In genomic region chr20:44115181-44115580, GRCh38 we compare ENCODE assay signal across 18 cellular contexts.
DNase-seq lines count a peak whose midpoint lies in the region; ATAC-seq and TF ChIP-seq lines count a peak whose summit lies in the region.
"Had no signal": no experiment of that assay in that cellular context is flagged by ENCODE, and none has a peak within 500 bp of the region (broad histone marks: within the 10 kb centered on the region; RNA-seq: fewer than 3 reads in every experiment).

No MANE protein-coding gene starts in this region.

- no peaks in the 10 kb centered on the region for H3K36me3 ChIP-seq in left ventricle myocardium inferior
- H3K36me3 ChIP-seq in rectal smooth muscle tissue (ENCODE audit: control insufficient read depth, insufficient read depth, low read length): peaks cover 4% of the 10 kb centered on the region

- H3K4me3 ChIP-seq in left ventricle myocardium inferior (no peak overlapping the region), rectal smooth muscle tissue (ENCODE audit: low read length) (no peak overlapping the region)
- H3K4me3 ChIP-seq: GM12878 had no signal

- peaks cover 17% of the 10 kb centered on the region for H3K27me3 ChIP-seq in left ventricle myocardium inferior (ENCODE audit: low read depth)
- H3K27me3 ChIP-seq in rectal smooth muscle tissue (ENCODE audit: control insufficient read depth, insufficient read depth, low read length): peaks cover 1% of the 10 kb centered on the region

- TF ChIP-seq CTCF in left ventricle myocardium inferior (IDR thresholded peaks at IDR 0.05; ENCODE audit: borderline replicate concordance): no peak

- H3K9ac ChIP-seq in rectal smooth muscle tissue (ENCODE audit: low read length): no peak overlapping the region

- intact Hi-C loops in left ventricle myocardium inferior (cut with micrococcal nuclease): loop anchor here (5.0 kb wide), 1 partner anchor 72 kb away; the partner anchor contains the start of gene JPH2
- intact Hi-C loops in left ventricle myocardium superior (cut with micrococcal nuclease): no loop called here

- peak overlapping the region; percentile 50 for H3K27ac ChIP-seq in left ventricle myocardium inferior (replicated peaks)
- peak overlapping the region; percentile 12 for H3K27ac ChIP-seq in rectal smooth muscle tissue (ENCODE audit: low read depth, low read length)

- DNase-seq in left ventricle myocardium inferior (no peak), left ventricle myocardium superior (no peak), islet precursor cell (peak; percentile 25), NAMALWA (ENCODE audit: low spot score) (no peak)
- DNase-seq in stimulated activated CD4-positive, alpha-beta T cell treated with anti-CD3 and anti-CD28 coated beads, Interleukin-4, amount 100 ng/mL, for 24 hours: no peak
- DNase-seq: 8988T; C1 segment of cervical spinal cord; CD4-positive, CD25-positive, alpha-beta regulatory T cell; CD8-positive, alpha-beta memory T cell; COR-L47; DMS 273 treated with DMSO at 0.1 percent for 48 hours; DMS53; DND-41; EL; H9 had no signal

- ATAC-seq in left ventricle myocardium superior (no peak), GM21515 (IDR thresholded peaks at IDR 0.05; ENCODE audit: unreplicated experiment) (no peak)
- ATAC-seq: GM12878 had no signal

- peaks cover 63% of the 10 kb centered on the region for H3K4me1 ChIP-seq in left ventricle myocardium inferior
- H3K4me1 ChIP-seq in rectal smooth muscle tissue (ENCODE audit: control insufficient read depth, insufficient read depth, low read length): peaks cover 25% of the 10 kb centered on the region

- H3K9me3 ChIP-seq in left ventricle myocardium inferior (replicated peaks): no peaks in the 10 kb centered on the region
